ENCODE assay signal across 2 cellular contexts in the genomic region with DNA sequence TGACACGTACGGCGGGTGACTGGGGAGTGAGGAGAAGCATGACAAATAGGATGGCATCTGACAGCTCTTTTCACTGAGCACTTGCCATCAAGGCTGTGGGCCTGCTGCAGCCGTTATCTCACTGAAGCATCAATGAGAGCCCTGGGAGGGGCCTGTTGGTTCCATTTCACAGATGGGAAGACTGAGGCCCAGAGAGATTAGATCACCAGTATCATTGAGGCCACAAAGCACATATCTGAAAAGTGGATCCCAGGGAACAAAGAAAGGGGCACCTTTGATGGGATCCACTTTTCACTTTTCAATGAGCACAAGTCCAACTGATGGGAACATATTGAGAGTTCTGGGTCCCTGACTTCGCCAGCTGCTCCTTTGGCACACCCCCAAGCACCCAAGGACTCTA.
TF ChIP-seq lines count a peak whose summit lies in the region.

No MANE protein-coding gene starts in this region.

TF ChIP-seq in HepG2, 621 proteins besides CTCF, POLR2A, EP300 and RAD21 (continued from another document):
- TF ChIP-seq SYNCRIP (IDR thresholded peaks at IDR 0.05; ENCODE audit: insufficient read depth, low read depth, low read length) = no peak

TF ChIP-seq in K562, 482 proteins besides CTCF, POLR2A, EP300 and RAD21:
- TF ChIP-seq ZFP36 (IDR thresholded peaks at IDR 0.05; ENCODE audit: low read depth, low read length, partially characterized antibody) (no peak), BCOR (IDR thresholded peaks at IDR 0.05) (peak; percentile 62; the same call in 1 of the 2 replicates), STAG1 (CRISPR knock-in tag; IDR thresholded peaks at IDR 0.05; ENCODE audit: borderline replicate concordance) (no peak), PHTF2 (CRISPR knock-in tag; IDR thresholded peaks at IDR 0.05) (no peak), FIP1L1 (IDR thresholded peaks at IDR 0.05; ENCODE audit: low read depth, low read length, poor library complexity, severe bottlenecking) (no peak), DIDO1 (tag; IDR thresholded peaks at IDR 0.05; ENCODE audit: low read depth) (no peak), NFE2L1 (tag; IDR thresholded peaks at IDR 0.05; ENCODE audit: borderline replicate concordance, low read depth) (no peak), RCOR1 (IDR thresholded peaks at IDR 0.05; ENCODE audit: borderline replicate concordance in 1 of 2, low read depth in 2 of 2, low read length in 2 of 2) (0 out of 4 replicates have a peak, but pooled peaks of 1 of the 2 experiments have one; percentile 24), TAF7 (tag; IDR thresholded peaks at IDR 0.05) (no peak), SAFB2 (IDR thresholded peaks at IDR 0.05; ENCODE audit: borderline replicate concordance, low read depth, low read length, severe bottlenecking) (no peak), SREBF1 (IDR thresholded peaks at IDR 0.05; ENCODE audit: borderline replicate concordance, low read depth, low read length) (no peak), RBM25 (IDR thresholded peaks at IDR 0.05; ENCODE audit: low read depth, low read length, severe bottlenecking) (peak; percentile 84)
